11 cellular contexts compared by ENCODE assay signal in the genomic region with DNA sequence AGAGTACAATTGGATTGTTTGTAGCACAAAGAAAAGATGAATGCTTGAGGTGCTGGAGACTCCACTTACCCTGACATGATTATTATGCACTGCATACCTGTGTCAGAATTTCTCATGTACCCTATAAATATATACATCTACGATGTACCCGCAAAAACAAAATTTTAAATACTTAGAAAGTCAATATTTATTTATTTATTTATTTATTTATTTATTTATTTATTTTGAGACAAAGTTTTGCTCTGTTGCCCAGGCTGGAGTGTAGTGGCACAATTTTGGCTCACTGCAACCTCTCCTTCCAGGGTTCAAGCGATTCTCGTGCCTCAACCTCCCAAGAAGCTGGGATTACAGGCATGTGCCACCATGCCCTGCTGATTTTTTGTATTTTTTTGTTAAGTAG. TPM values are rescaled to one million over a fixed set of nuclear protein-coding genes. Genes with fewer than 3 reads are reported as not detected.
"Had no signal": no experiment of that assay in that cellular context is flagged by ENCODE, and none has a peak within 500 bp of the region (broad histone marks: within the 10 kb centered on the region; RNA-seq: fewer than 3 reads in every experiment).

No MANE protein-coding gene starts in this region.

- H3K27ac ChIP-seq: HL-60, KMS-11 had no signal

- DNase-seq: IMR-90, KBM-7, KG1 had no signal

- FAIRE-seq: HepG2, HTR-8/SVneo, K562 had no signal

- ATAC-seq: HepG2, K562 had no signal

- H3K4me2 ChIP-seq: KMS-11 had no signal

- H3K4me3 ChIP-seq: K562 had no signal

RNA-seq across cellular contexts. Expression of a gene that starts 35.1 kb away (rescaled TPM):
- total RNA-seq: HepG2, HT-29, HT1080, K562 had no signal
- polyA plus RNA-seq: HepG2, IgD-negative memory B cell, K562 had no signal
